ENCODE assay signal across 1 cellular context in genomic region chr17:58278661-58279015, GRCh38.
TF ChIP-seq lines count a peak whose summit lies in the region.

No MANE protein-coding gene starts in this region.

TF ChIP-seq in K562, 482 proteins besides CTCF, POLR2A, EP300 and RAD21:
- no peak for TF ChIP-seq HMG20B (CRISPR knock-in tag; IDR thresholded peaks at IDR 0.05)
- TF ChIP-seq OTX1 (CRISPR knock-in tag; IDR thresholded peaks at IDR 0.05), result no peak
- TF ChIP-seq ARID2 (IDR thresholded peaks at IDR 0.05), result no peak
